Comparison of ENCODE assay signal across 8 cellular contexts in genomic region chr9:104780796-104781395, GRCh38. TPM values are rescaled to one million over a fixed set of nuclear protein-coding genes. Genes with fewer than 3 reads are reported as not detected.
A peak's percentile ranks its signal among the peaks of the same experiment; 100 is the strongest.
DNase-seq lines count a peak whose midpoint lies in the region; ATAC-seq and TF ChIP-seq lines count a peak whose summit lies in the region.

No MANE protein-coding gene starts in this region.

- in situ Hi-C loops in SK-MEL-5 (cut with HindIII; ENCODE audit: low pct_unique_long_range_greater_than_20kb, low sequenced_read_pairs), result no loop called here

- H3K27me3 Mint-ChIP-seq in WTC11 (ENCODE audit: low read depth), result no peaks in the 10 kb centered on the region

- POLR2A ChIA-PET in WTC11 (lab: Charles Lee), result no interaction called here

- CTCF ChIA-PET in WTC11 (lab: Charles Lee), result interaction anchor here (0.5 to 1.0 kb wide), 2 partner anchors 146 to 638 kb away, joined by 3 read pairs; no protein-coding TSS in a partner anchor

- no peaks in the 10 kb centered on the region for H3K36me3 Mint-ChIP-seq in WTC11

- no peaks in the 10 kb centered on the region for H3K9me3 Mint-ChIP-seq in WTC11

- H3K4me3 Mint-ChIP-seq in WTC11, result no peak overlapping the region

- H3K4me1 Mint-ChIP-seq in WTC11, result no peaks in the 10 kb centered on the region

- H3K27ac Mint-ChIP-seq in WTC11, result no peak overlapping the region

- DNase-seq in NCI-H510A treated with DMSO at 0.1 percent for 48 hours (lab: John Stamatoyannopoulos, UW), result peak; percentile 35
- no peak for DNase-seq in NCI-H510A (lab: John Stamatoyannopoulos, UW)
- peak; percentile 70 for DNase-seq in SK-MEL-5 (ENCODE audit: low read depth, low spot score)
- DNase-seq in inferior parietal cortex (ENCODE audit: extremely low spot score), result peak; percentile 26
- DNase-seq in WTC11 (ENCODE audit: low spot score), result no peak

- TF ChIP-seq CTCF in WTC11 (IDR thresholded peaks at IDR 0.05), result no peak

- ATAC-seq in HG03432 (IDR thresholded peaks at IDR 0.05; ENCODE audit: unreplicated experiment), result peak; percentile 53
- no peak for ATAC-seq in GM19455 (IDR thresholded peaks at IDR 0.05; ENCODE audit: unreplicated experiment)
- no peak for ATAC-seq in GM18867 (IDR thresholded peaks at IDR 0.05; ENCODE audit: unreplicated experiment)
- no peak for ATAC-seq in WTC11

TF ChIP-seq in WTC11, 78 proteins besides CTCF, POLR2A, EP300 and RAD21:
- TF ChIP-seq TCF7 (CRISPR knock-in tag; IDR thresholded peaks at IDR 0.05; ENCODE audit: low read depth), result no peak
- TF ChIP-seq ATF1 (CRISPR knock-in tag; IDR thresholded peaks at IDR 0.05), result no peak
- no peak for TF ChIP-seq MLX (CRISPR knock-in tag; IDR thresholded peaks at IDR 0.05)
- TF ChIP-seq JAZF1 (CRISPR knock-in tag; IDR thresholded peaks at IDR 0.05), result no peak
- no peak for TF ChIP-seq IRF2 (CRISPR knock-in tag; IDR thresholded peaks at IDR 0.05; ENCODE audit: borderline replicate concordance, low read depth)
- no peak for TF ChIP-seq NFE2L1 (CRISPR knock-in tag; IDR thresholded peaks at IDR 0.05)
- no peak for TF ChIP-seq AR (CRISPR knock-in tag; IDR thresholded peaks at IDR 0.05)
- no peak for TF ChIP-seq ZBTB21 (CRISPR knock-in tag; IDR thresholded peaks at IDR 0.05; ENCODE audit: borderline replicate concordance)
- TF ChIP-seq USF2 (CRISPR knock-in tag; IDR thresholded peaks at IDR 0.05), result no peak
- TF ChIP-seq ATF6 (CRISPR knock-in tag; IDR thresholded peaks at IDR 0.05), result no peak
- no peak for TF ChIP-seq ZNF532 (CRISPR knock-in tag; IDR thresholded peaks at IDR 0.05; ENCODE audit: borderline replicate concordance)
- TF ChIP-seq NR1H2 (CRISPR knock-in tag; IDR thresholded peaks at IDR 0.05), result no peak

RNA-seq across cellular contexts. Expression of gene NIPSNAP3B, which starts 17.0 kb away (rescaled TPM):
- 0.69 and 1.3 TPM in 2 replicates for total RNA-seq in SK-MEL-5 (2014; rRNA removed; shearing (Covaris generic))
- polyA plus RNA-seq in SK-MEL-5 (2015; cell fraction: cytosol; rRNA removed), result 0.61 and 0.76 TPM in 2 replicates
- polyA plus RNA-seq in SK-MEL-5 (2015; cell fraction: nucleus; rRNA removed), result 6.2 and 14.8 TPM in 2 replicates
- 0.30 to 0.55 TPM (median 0.31 TPM) in 3 replicates for total RNA-seq in WTC11 (2021)

RNA-seq across cellular contexts. Expression of gene NIPSNAP3A, which starts 33.4 kb away (rescaled TPM):
- total RNA-seq in SK-MEL-5 (2014; rRNA removed; shearing (Covaris generic)), result 16.0 and 17.9 TPM in 2 replicates
- polyA plus RNA-seq in SK-MEL-5 (2015; cell fraction: cytosol; rRNA removed), result 7.8 and 10.7 TPM in 2 replicates
- 38.8 and 44.2 TPM in 2 replicates for polyA plus RNA-seq in SK-MEL-5 (2015; cell fraction: nucleus; rRNA removed)
- total RNA-seq in WTC11 (2021), result 7.2 to 10.3 TPM (median 10.3 TPM) in 3 replicates

Comparison
In these comparisons a context has a peak if more than half of its experiments do, and no peak if none do; other contexts are left out.
1. DNase-seq: peak in NCI-H510A treated with DMSO at 0.1 percent for 48 hours (single experiment), SK-MEL-5 (single experiment) and inferior parietal cortex (single experiment); none in NCI-H510A (single experiment) and WTC11 (single experiment).